In the genomic region with DNA sequence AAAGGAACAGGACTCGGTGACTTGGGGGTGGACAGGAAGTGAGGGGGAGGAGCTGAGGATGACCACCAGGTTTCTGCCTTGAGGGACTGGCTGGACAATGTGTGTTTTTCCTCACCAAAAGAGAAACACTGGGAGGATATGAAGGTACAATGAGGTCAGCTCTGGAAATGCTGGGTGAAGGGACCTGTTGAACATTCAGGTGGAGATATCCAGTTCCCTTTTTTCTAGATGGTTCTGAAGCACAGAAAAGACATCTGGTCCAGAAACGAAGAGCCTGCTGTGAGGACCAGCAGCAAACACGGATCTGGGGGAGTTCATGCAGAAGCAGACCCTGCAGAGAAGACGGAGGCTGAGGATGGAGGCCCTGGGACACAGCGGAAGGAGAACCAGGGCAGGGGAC, we compare ENCODE assay signal across 1 cellular context.
TF ChIP-seq lines count a peak whose summit lies in the region.

No MANE protein-coding gene starts in this region.

TF ChIP-seq in HepG2, 621 proteins besides CTCF, POLR2A, EP300 and RAD21:
- TF ChIP-seq ZMAT5 (CRISPR knock-in tag; IDR thresholded peaks at IDR 0.05; ENCODE audit: borderline replicate concordance, low read depth): no peak
- TF ChIP-seq PHF5A (CRISPR knock-in tag; IDR thresholded peaks at IDR 0.05; ENCODE audit: low read depth, unreplicated experiment): no peak
- TF ChIP-seq BRD4 (CRISPR knock-in tag; IDR thresholded peaks at IDR 0.05): no peak
- no peak for TF ChIP-seq ZNF644 (CRISPR knock-in tag; IDR thresholded peaks at IDR 0.05; ENCODE audit: low read depth)
- no peak for TF ChIP-seq HDAC2 (CRISPR knock-in tag; IDR thresholded peaks at IDR 0.05)
- no peak for TF ChIP-seq GATAD2A (CRISPR knock-in tag; IDR thresholded peaks at IDR 0.05)
- TF ChIP-seq, protein P1, sequence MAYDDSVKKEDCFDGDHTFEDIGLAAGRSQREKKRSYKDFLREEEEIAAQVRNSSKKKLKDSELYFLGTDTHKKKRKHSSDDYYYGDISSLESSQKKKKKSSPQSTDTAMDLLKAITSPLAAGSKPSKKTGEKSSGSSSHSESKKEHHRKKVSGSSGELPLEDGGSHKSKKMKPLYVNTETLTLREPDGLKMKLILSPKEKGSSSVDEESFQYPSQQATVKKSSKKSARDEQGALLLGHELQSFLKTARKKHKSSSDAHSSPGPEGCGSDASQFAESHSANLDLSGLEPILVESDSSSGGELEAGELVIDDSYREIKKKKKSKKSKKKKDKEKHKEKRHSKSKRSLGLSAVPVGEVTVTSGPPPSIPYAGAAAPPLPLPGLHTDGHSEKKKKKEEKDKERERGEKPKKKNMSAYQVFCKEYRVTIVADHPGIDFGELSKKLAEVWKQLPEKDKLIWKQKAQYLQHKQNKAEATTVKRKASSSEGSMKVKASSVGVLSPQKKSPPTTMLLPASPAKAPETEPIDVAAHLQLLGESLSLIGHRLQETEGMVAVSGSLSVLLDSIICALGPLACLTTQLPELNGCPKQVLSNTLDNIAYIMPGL (CRISPR knock-in tag; IDR thresholded peaks at IDR 0.05; ENCODE audit: borderline replicate concordance in 1 of 2, low read depth in 1 of 2): no peak
- TF ChIP-seq MYNN (CRISPR knock-in tag; IDR thresholded peaks at IDR 0.05; ENCODE audit: low read depth): no peak
- TF ChIP-seq, protein P2, sequence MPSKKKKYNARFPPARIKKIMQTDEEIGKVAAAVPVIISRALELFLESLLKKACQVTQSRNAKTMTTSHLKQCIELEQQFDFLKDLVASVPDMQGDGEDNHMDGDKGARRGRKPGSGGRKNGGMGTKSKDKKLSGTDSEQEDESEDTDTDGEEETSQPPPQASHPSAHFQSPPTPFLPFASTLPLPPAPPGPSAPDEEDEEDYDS (CRISPR knock-in tag; IDR thresholded peaks at IDR 0.05): no peak
- TF ChIP-seq ZNF496 (CRISPR knock-in tag; IDR thresholded peaks at IDR 0.05; ENCODE audit: insufficient replicate concordance): no peak
- TF ChIP-seq ZNF333 (CRISPR knock-in tag; IDR thresholded peaks at IDR 0.05; ENCODE audit: borderline replicate concordance): no peak
- no peak for TF ChIP-seq IRX3 (CRISPR knock-in tag; IDR thresholded peaks at IDR 0.05; ENCODE audit: borderline replicate concordance, low read depth)
- TF ChIP-seq ZNF142 (CRISPR knock-in tag; IDR thresholded peaks at IDR 0.05): no peak
